In genomic region chr15:101210466-101210865, GRCh38 we compare ENCODE assay signal across 2 cellular contexts.
TF ChIP-seq lines count a peak whose summit lies in the region.

No MANE protein-coding gene starts in this region.

TF ChIP-seq in K562, 482 proteins besides CTCF, POLR2A, EP300 and RAD21 (continued from another document):
- no peak for TF ChIP-seq TRIM28 (IDR thresholded peaks at IDR 0.05)
- TF ChIP-seq TFE3 (CRISPR knock-in tag; IDR thresholded peaks at IDR 0.05): no peak

TF ChIP-seq in WTC11, 78 proteins besides CTCF, POLR2A, EP300 and RAD21:
- TF ChIP-seq FOXP4 (CRISPR knock-in tag; IDR thresholded peaks at IDR 0.05) (no peak), IRF1 (CRISPR knock-in tag; IDR thresholded peaks at IDR 0.05) (no peak), ZNF416 (CRISPR knock-in tag; IDR thresholded peaks at IDR 0.05) (no peak)
